Comparison of ENCODE assay signal across 8 cellular contexts in genomic region chr11:47426062-47426956, GRCh38. TPM values are rescaled to one million over a fixed set of nuclear protein-coding genes. Genes with fewer than 3 reads are reported as not detected.
DNase-seq lines count a peak whose midpoint lies in the region; ATAC-seq and TF ChIP-seq lines count a peak whose summit lies in the region.

Gene PSMC3, minus strand, starts transcription at chr11:47426439. Its CDS starts 160 bp downstream, at chr11:47426279.

- H3K9me3 Mint-ChIP-seq in activated CD4-positive, alpha-beta memory T cell treated with anti-CD3 and anti-CD28 coated beads for 36 hours: no peaks in the 10 kb centered on the region

- DNase-seq in CD1c-positive myeloid dendritic cell (ENCODE audit: extremely low spot score) (peak; percentile 99), NCI-H82 treated with DMSO at 0.1 percent for 48 hours (lab: John Stamatoyannopoulos, UW; ENCODE audit: unreplicated experiment) (peak; percentile 87), dermis microvascular lymphatic vessel endothelial cell (ENCODE audit: low read depth in 2 of 2) (peak; percentile 89 to 96), right lobe of liver (peak; percentile 98 to 99 (median 98))
- peak; percentile 99 for DNase-seq in activated CD4-positive, alpha-beta memory T cell treated with anti-CD3 and anti-CD28 coated beads for 36 hours
- peak; percentile 97 to 99 for DNase-seq in stimulated activated CD4-positive, alpha-beta T cell treated with anti-CD3 and anti-CD28 coated beads, Interleukin-4, amount 100 ng/mL, for 4 hours

- 2% methylated on average over 45 of the region's 62 CpGs for WGBS in right lobe of liver (ENCODE audit: insufficient coverage, low coverage, low lambda C conversion rate, missing lambda C conversion rate)

- H3K36me3 Mint-ChIP-seq in activated CD4-positive, alpha-beta memory T cell treated with anti-CD3 and anti-CD28 coated beads for 36 hours: peaks cover 40% of the 10 kb centered on the region

- H3K27ac ChIP-seq in right lobe of liver: peak within 1 kb of the TSS; percentile 93 to 98 (median 95)

- POLR2A ChIA-PET in activated CD4-positive, alpha-beta memory T cell treated with anti-CD3 and anti-CD28 coated beads for 36 hours (lab: Charles Lee): interaction anchor here (1.0 to 2.7 kb wide), 7 partner anchors 16 to 212 kb away, joined by 3 to 9 read pairs (median 4); partner anchors contain the start of genes ACP2, DDB2, PTPMT1 and SLC39A13

- H3K27ac Mint-ChIP-seq in activated CD4-positive, alpha-beta memory T cell treated with anti-CD3 and anti-CD28 coated beads for 36 hours: peak within 1 kb of the TSS; percentile 95

- no peaks in the 10 kb centered on the region for H3K27me3 Mint-ChIP-seq in activated CD4-positive, alpha-beta memory T cell treated with anti-CD3 and anti-CD28 coated beads for 36 hours

- no peaks in the 10 kb centered on the region for H3K9me3 ChIP-seq in right lobe of liver

- peaks cover 0 to 13% (median 3%) of the 10 kb centered on the region in 4 donors for H3K4me1 ChIP-seq in right lobe of liver

- H3K4me1 Mint-ChIP-seq in activated CD4-positive, alpha-beta memory T cell treated with anti-CD3 and anti-CD28 coated beads for 36 hours (ENCODE audit: low read depth): peaks cover 26% of the 10 kb centered on the region

- intact Hi-C loops in activated CD4-positive, alpha-beta memory T cell treated with anti-CD3 and anti-CD28 coated beads for 36 hours (cut with micrococcal nuclease): loop anchor here (1.0 to 10.0 kb wide), 8 partner anchors 18 to 422 kb away; partner anchors contain the start of genes CELF1, FNBP4, KBTBD4 and NDUFS3
- intact Hi-C loops in right lobe of liver (cut with DNase I): loop anchor here in 1 of 2 donors (10.0 kb wide), 1 partner anchor 52 kb away; the partner anchor contains the start of gene SPI1

- H3K4me3 ChIP-seq in right lobe of liver: peak within 1 kb of the TSS; percentile 77 to 99 (median 81)

- H3K4me3 Mint-ChIP-seq in activated CD4-positive, alpha-beta memory T cell treated with anti-CD3 and anti-CD28 coated beads for 36 hours: peak within 1 kb of the TSS; percentile 100

- CTCF ChIA-PET in activated CD4-positive, alpha-beta memory T cell treated with anti-CD3 and anti-CD28 coated beads for 36 hours (lab: Charles Lee): interaction anchor here (0.8 to 6.2 kb wide), 5 partner anchors 15 to 210 kb away, joined by 3 to 59 read pairs (median 4); no protein-coding TSS in a partner anchor

- peaks cover 0 to 30% (median 13%) of the 10 kb centered on the region in 4 donors for H3K36me3 ChIP-seq in right lobe of liver

- no peaks in the 10 kb centered on the region for H3K27me3 ChIP-seq in right lobe of liver

- peak; percentile 85 for ATAC-seq in GM19438 (IDR thresholded peaks at IDR 0.05; ENCODE audit: low read depth, unreplicated experiment)
- peak; percentile 42 for ATAC-seq in HG03575 (IDR thresholded peaks at IDR 0.05; ENCODE audit: extremely low read depth, insufficient number of reproducible peaks, low FRiP score, unreplicated experiment)
- peak; percentile 92 to 96 (median 94) for ATAC-seq in right lobe of liver

- peak; percentile 66 for TF ChIP-seq POLR2A in right lobe of liver (IDR thresholded peaks at IDR 0.05)

- TF ChIP-seq CTCF in right lobe of liver (IDR thresholded peaks at IDR 0.05): no peak

RNA-seq across cellular contexts. Expression of gene PSMC3, which starts in this region (rescaled TPM):
- 100 to 1,000 TPM; 143 to 148 TPM for total RNA-seq in activated CD4-positive, alpha-beta memory T cell treated with anti-CD3 and anti-CD28 coated beads for 36 hours
- total RNA-seq in dermis microvascular lymphatic vessel endothelial cell: 163 and 166 TPM in 2 replicates
- total RNA-seq in right lobe of liver: 10 to 100 TPM; 52.5 to 98.1 (median 63.3) TPM

Comparison
In these comparisons a context has a peak if more than half of its experiments do, and no peak if none do; other contexts are left out.
1. Peak in every context shown above with its lines: DNase-seq, ATAC-seq, H3K4me3 ChIP-seq and H3K27ac ChIP-seq.
2. ATAC-seq: peak in every context shown above with its lines; median percentile 94 in right lobe of liver; 85 in GM19438; 42 in HG03575.